8 cellular contexts compared by ENCODE assay signal in the genomic region with DNA sequence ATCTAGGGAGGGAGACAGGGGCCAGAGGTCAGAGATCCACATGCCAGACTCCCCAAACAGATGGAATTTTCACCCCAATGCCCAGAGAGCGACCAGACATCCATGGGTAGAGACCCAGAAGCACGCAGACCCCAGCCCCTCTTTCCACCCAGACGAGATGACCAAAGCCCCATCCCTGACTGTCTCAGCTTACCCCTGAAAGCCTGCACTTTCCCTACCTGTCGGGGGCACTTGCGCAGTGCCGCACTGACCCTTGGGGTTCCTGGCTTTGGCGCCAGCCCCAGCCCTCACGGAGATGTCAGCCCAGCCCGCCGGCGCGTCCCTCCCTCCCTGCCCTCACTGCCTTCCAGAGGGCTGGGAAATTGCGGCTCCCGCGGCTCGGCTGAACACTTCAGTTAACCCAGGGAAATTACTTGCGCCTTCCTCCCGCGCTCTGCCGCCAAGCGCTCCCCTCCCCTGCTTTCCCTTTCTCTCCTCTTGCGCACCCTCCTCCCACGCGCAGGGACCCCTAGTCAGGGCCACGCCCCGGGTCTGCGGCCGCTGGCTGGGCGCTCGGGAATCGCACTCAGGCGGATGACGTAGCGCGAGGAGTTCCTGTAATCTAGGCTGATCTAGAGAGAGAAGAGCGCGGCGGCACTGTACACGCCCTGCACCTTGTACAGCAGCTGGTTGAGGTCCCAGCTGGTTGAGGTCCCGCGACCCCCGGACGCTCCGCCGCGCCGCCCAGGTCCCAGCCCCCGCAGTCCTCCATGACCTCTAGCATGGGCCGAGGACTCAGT. TPM values are rescaled to one million over a fixed set of nuclear protein-coding genes. Genes with fewer than 3 reads are reported as not detected.
DNase-seq lines count a peak whose midpoint lies in the region; ATAC-seq and TF ChIP-seq lines count a peak whose summit lies in the region.

No MANE protein-coding gene starts in this region.

- DNase-seq in stimulated activated CD4-positive, alpha-beta T cell treated with anti-CD3 and anti-CD28 coated beads, Interleukin-1b, Interleukin-23, amount 100 ng/mL, for 48 hours, result peak; percentile 19
- DNase-seq in stimulated activated CD4-positive, alpha-beta T cell treated with anti-CD3 and anti-CD28 coated beads, Interleukin-12 subunit alpha, Interleukin-12 subunit beta, amount 100 ng/mL, for 4 hours, result no peak
- DNase-seq in amniotic epithelial cell (ENCODE audit: low read depth) (peak; percentile 32), left lung (no peak), NCI-H446 (lab: John Stamatoyannopoulos, UW) (no peak)

- no peaks in the 10 kb centered on the region for H3K36me3 ChIP-seq in left lung

- ATAC-seq in left lung (peak; percentile 71), HG02571 (IDR thresholded peaks at IDR 0.05; ENCODE audit: unreplicated experiment) (no peak), GM18909 (IDR thresholded peaks at IDR 0.05; ENCODE audit: poor library complexity, unreplicated experiment) (no peak), GM18519 (IDR thresholded peaks at IDR 0.05; ENCODE audit: low FRiP score, unreplicated experiment) (no peak)

- no peak overlapping the region for H3K27ac ChIP-seq in left lung

- no peak for TF ChIP-seq CTCF in left lung (IDR thresholded peaks at IDR 0.05)

- peak overlapping the region; percentile 0 to 21 for H3K4me3 ChIP-seq in left lung

- H3K4me1 ChIP-seq in left lung, result peaks cover 6 to 27% of the 10 kb centered on the region in 2 donors

- peaks cover 0 to 7% of the 10 kb centered on the region in 2 donors for H3K9me3 ChIP-seq in left lung

- intact Hi-C loops in left lung (cut with DNase I), result no loop called here

- peaks cover 43 to 90% of the 10 kb centered on the region in 2 donors for H3K27me3 ChIP-seq in left lung

RNA-seq across cellular contexts. Expression of gene ALPG, which starts 12.0 kb away (rescaled TPM):
- total RNA-seq in left lung, result under 1 TPM in 1 of 2 donors, not detected in 1; 0.16 TPM

RNA-seq across cellular contexts. Expression of gene ALPI, which starts 37.3 kb away (rescaled TPM):
- total RNA-seq in left lung, result not detected

RNA-seq across cellular contexts. Expression of gene ALPP, which starts 40.1 kb away (rescaled TPM):
- total RNA-seq in left lung, result 10 to 100 TPM in 1 of 2 donors, 1 to 10 TPM in 1; 3.1 to 14.1 TPM

Comparison
In these comparisons a context has a peak if more than half of its experiments do, and no peak if none do; other contexts are left out.
1. DNase-seq: peak in stimulated activated CD4-positive, alpha-beta T cell treated with anti-CD3 and anti-CD28 coated beads, Interleukin-1b, Interleukin-23, amount 100 ng/mL, for 48 hours (single experiment) and amniotic epithelial cell (single experiment); none in stimulated activated CD4-positive, alpha-beta T cell treated with anti-CD3 and anti-CD28 coated beads, Interleukin-12 subunit alpha, Interleukin-12 subunit beta, amount 100 ng/mL, for 4 hours (single experiment), left lung (0 of 2) and NCI-H446 (0 of 2).